ENCODE assay signal across 1 cellular context in genomic region chr22:37807410-37808293, GRCh38.
TF ChIP-seq lines count a peak whose summit lies in the region.

Gene GCAT (plus strand): TSS chr22:37807934. CDS start chr22:37807968, 34 bp downstream.

TF ChIP-seq in HepG2, 621 proteins besides CTCF, POLR2A, EP300 and RAD21 (continued from another document and continues in another):
- no peak for TF ChIP-seq ZNF549 (CRISPR knock-in tag; IDR thresholded peaks at IDR 0.05)
- no peak for TF ChIP-seq HMG20B (CRISPR knock-in tag; conservative IDR thresholded peaks at IDR 0.05)
- 0 out of 2 replicates have a peak, but pooled peaks have one; percentile 21 for TF ChIP-seq FIP1L1 (IDR thresholded peaks at IDR 0.05; ENCODE audit: borderline replicate concordance, insufficient read depth, low read depth, low read length)
- TF ChIP-seq MEIS2 (CRISPR knock-in tag; IDR thresholded peaks at IDR 0.05): peak; percentile 85
- TF ChIP-seq ZNF780A (CRISPR knock-in tag; IDR thresholded peaks at IDR 0.05): no peak; the same call in 1 of the 2 replicates
- no peak for TF ChIP-seq TMF1 (CRISPR knock-in tag; IDR thresholded peaks at IDR 0.05; ENCODE audit: low read depth)
- TF ChIP-seq, protein P1, sequence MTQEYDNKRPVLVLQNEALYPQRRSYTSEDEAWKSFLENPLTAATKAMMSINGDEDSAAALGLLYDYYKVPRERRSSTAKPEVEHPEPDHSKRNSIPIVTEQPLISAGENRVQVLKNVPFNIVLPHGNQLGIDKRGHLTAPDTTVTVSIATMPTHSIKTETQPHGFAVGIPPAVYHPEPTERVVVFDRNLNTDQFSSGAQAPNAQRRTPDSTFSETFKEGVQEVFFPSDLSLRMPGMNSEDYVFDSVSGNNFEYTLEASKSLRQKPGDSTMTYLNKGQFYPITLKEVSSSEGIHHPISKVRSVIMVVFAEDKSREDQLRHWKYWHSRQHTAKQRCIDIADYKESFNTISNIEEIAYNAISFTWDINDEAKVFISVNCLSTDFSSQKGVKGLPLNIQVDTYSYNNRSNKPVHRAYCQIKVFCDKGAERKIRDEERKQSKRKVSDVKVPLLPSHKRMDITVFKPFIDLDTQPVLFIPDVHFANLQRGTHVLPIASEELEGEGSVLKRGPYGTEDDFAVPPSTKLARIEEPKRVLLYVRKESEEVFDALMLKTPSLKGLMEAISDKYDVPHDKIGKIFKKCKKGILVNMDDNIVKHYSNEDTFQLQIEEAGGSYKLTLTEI (CRISPR knock-in tag; conservative IDR thresholded peaks at IDR 0.05): no peak
- no peak; the same call in 1 of the 2 replicates for TF ChIP-seq ZFP37 (CRISPR knock-in tag; IDR thresholded peaks at IDR 0.05; ENCODE audit: borderline replicate concordance)
- TF ChIP-seq ZBTB3 (CRISPR knock-in tag; IDR thresholded peaks at IDR 0.05; ENCODE audit: borderline replicate concordance, low read depth): no peak
- peak; percentile 95 for TF ChIP-seq KDM2A (CRISPR knock-in tag; IDR thresholded peaks at IDR 0.05; ENCODE audit: borderline replicate concordance, low read depth)
- peak; percentile 33 for TF ChIP-seq FOXA3 (CRISPR knock-in tag; IDR thresholded peaks at IDR 0.05)
- peak; percentile 78 for TF ChIP-seq HOXD1 (CRISPR knock-in tag; IDR thresholded peaks at IDR 0.05)
- no peak for TF ChIP-seq ZNF282 (IDR thresholded peaks at IDR 0.05; ENCODE audit: partially characterized antibody)
- TF ChIP-seq HINFP (CRISPR knock-in tag; IDR thresholded peaks at IDR 0.05; ENCODE audit: low read depth): peak; percentile 95
- peak; percentile 100 for TF ChIP-seq AGO2 (optimal IDR thresholded peaks at IDR 0.05; ENCODE audit: low read depth, low read length)
- peak; percentile 57; the same call in 1 of the 2 replicates for TF ChIP-seq ZNF792 (CRISPR knock-in tag; IDR thresholded peaks at IDR 0.05)
- TF ChIP-seq HOXA7 (CRISPR knock-in tag; IDR thresholded peaks at IDR 0.05): no peak
- TF ChIP-seq HHEX (CRISPR knock-in tag; IDR thresholded peaks at IDR 0.05): no peak
- peak; percentile 70 for TF ChIP-seq NFIC (IDR thresholded peaks at IDR 0.05; ENCODE audit: low read length)
- peak; percentile 97 for TF ChIP-seq ZNF318 (CRISPR knock-in tag; IDR thresholded peaks at IDR 0.05)
- TF ChIP-seq ZNF746 (CRISPR knock-in tag; IDR thresholded peaks at IDR 0.05): peak; percentile 66; the same call in 1 of the 2 replicates
- TF ChIP-seq, protein P2, sequence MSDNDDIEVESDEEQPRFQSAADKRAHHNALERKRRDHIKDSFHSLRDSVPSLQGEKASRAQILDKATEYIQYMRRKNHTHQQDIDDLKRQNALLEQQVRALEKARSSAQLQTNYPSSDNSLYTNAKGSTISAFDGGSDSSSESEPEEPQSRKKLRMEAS (IDR thresholded peaks at IDR 0.05): peak; percentile 90
- TF ChIP-seq SMAD9 (CRISPR knock-in tag; IDR thresholded peaks at IDR 0.05): no peak
- TF ChIP-seq, protein P3, sequence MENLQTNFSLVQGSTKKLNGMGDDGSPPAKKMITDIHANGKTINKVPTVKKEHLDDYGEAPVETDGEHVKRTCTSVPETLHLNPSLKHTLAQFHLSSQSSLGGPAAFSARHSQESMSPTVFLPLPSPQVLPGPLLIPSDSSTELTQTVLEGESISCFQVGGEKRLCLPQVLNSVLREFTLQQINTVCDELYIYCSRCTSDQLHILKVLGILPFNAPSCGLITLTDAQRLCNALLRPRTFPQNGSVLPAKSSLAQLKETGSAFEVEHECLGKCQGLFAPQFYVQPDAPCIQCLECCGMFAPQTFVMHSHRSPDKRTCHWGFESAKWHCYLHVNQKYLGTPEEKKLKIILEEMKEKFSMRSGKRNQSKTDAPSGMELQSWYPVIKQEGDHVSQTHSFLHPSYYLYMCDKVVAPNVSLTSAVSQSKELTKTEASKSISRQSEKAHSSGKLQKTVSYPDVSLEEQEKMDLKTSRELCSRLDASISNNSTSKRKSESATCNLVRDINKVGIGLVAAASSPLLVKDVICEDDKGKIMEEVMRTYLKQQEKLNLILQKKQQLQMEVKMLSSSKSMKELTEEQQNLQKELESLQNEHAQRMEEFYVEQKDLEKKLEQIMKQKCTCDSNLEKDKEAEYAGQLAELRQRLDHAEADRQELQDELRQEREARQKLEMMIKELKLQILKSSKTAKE (CRISPR knock-in tag; IDR thresholded peaks at IDR 0.05; ENCODE audit: borderline replicate concordance): peak; percentile 24; the same call in 1 of the 2 replicates
- TF ChIP-seq SRSF4 (IDR thresholded peaks at IDR 0.05; ENCODE audit: low read depth, low read length, poor library complexity, severe bottlenecking): peak; percentile 94
- peak; percentile 68; the same call in 1 of the 2 replicates for TF ChIP-seq ZNF276 (CRISPR knock-in tag; IDR thresholded peaks at IDR 0.05; ENCODE audit: low read depth)
- peak; percentile 84; the same call in 1 of the 3 replicates for TF ChIP-seq MXI1 (IDR thresholded peaks at IDR 0.05; ENCODE audit: borderline replicate concordance, low read depth, low read length)
- peak; percentile 64; the same call in 1 of the 2 replicates for TF ChIP-seq HBP1 (CRISPR knock-in tag; IDR thresholded peaks at IDR 0.05; ENCODE audit: low read depth)
- TF ChIP-seq ZNF484 (CRISPR knock-in tag; IDR thresholded peaks at IDR 0.05; ENCODE audit: borderline replicate concordance, low read depth): peak; percentile 37; the same call in 1 of the 2 replicates
- TF ChIP-seq, protein P4, sequence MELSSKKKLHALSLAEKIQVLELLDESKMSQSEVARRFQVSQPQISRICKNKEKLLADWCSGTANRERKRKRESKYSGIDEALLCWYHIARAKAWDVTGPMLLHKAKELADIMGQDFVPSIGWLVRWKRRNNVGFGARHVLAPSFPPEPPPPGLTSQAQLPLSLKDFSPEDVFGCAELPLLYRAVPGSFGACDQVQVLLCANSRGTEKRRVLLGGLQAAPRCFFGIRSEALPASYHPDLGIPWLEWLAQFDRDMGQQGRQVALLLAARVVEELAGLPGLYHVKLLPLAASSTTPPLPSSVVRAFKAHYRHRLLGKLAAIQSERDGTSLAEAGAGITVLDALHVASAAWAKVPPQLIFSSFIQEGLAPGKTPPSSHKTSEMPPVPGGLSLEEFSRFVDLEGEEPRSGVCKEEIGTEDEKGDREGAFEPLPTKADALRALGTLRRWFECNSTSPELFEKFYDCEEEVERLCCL (CRISPR knock-in tag; IDR thresholded peaks at IDR 0.05; ENCODE audit: borderline replicate concordance): no peak; the same call in 1 of the 2 replicates
- no peak for TF ChIP-seq WIZ (CRISPR knock-in tag; IDR thresholded peaks at IDR 0.05)
- peak; percentile 71 for TF ChIP-seq POLR2AphosphoS5 (IDR thresholded peaks at IDR 0.05; ENCODE audit: low read depth, low read length)
- no peak; the same call in 1 of the 2 replicates for TF ChIP-seq ZNF770 (CRISPR knock-in tag; IDR thresholded peaks at IDR 0.05)
- peak; percentile 78 for TF ChIP-seq HNRNPLL (IDR thresholded peaks at IDR 0.05; ENCODE audit: low read depth, low read length, poor library complexity, severe bottlenecking)
- no peak; the same call in 1 of the 2 replicates for TF ChIP-seq ZNF367 (CRISPR knock-in tag; IDR thresholded peaks at IDR 0.05; ENCODE audit: borderline replicate concordance)
- no peak; the same call in 1 of the 2 replicates for TF ChIP-seq ZMYM4 (CRISPR knock-in tag; IDR thresholded peaks at IDR 0.05)
- peak; percentile 88; the same call in 1 of the 2 replicates for TF ChIP-seq ZC3H4 (CRISPR knock-in tag; IDR thresholded peaks at IDR 0.05; ENCODE audit: borderline replicate concordance)
- peak; percentile 76 for TF ChIP-seq HNRNPK (IDR thresholded peaks at IDR 0.05; ENCODE audit: low read depth, low read length, poor library complexity, severe bottlenecking)
